Comparison of ENCODE assay signal across 8 cellular contexts in the genomic region with DNA sequence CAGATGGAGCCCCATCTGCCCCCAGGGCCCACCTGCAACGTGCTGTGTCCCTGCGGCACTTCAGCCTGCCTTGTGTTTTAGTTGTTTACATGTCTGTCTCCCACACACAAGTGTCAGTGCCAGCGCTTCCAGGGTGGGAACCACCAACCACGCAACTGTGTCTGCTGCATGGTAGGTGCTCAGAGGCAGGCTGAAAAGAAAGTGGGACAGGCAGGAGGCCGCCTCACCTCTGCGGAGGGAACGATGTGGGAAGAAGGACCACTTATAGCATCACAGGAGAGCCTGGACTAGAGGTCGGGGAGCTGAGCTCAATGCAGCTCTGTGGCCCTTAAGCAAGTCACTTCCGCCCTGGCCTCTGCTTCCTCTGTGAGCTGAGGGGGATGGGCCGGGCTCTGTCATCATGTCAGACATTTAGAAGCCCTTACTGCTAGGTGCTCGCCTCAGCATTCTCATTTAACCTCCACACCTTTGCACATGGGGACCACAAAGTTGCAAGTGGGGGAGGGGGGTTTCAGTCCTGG. TPM values are rescaled to one million over a fixed set of nuclear protein-coding genes. Genes with fewer than 3 reads are reported as not detected.
DNase-seq lines count a peak whose midpoint lies in the region; ATAC-seq, FAIRE-seq and TF ChIP-seq lines count a peak whose summit lies in the region.

No MANE protein-coding gene starts in this region.

- peaks cover 49% of the 10 kb centered on the region for H3K4me1 Mint-ChIP-seq in activated T-cell treated with anti-CD3 and anti-CD28 coated beads, Interleukin-2, amount 50 U/mL, for 72 hours (ENCODE audit: low read depth)

- H2AFZ ChIP-seq in hepatocyte: no peak overlapping the region

- TF ChIP-seq CTCF in hepatocyte (IDR thresholded peaks at IDR 0.05; ENCODE audit: poor library complexity): no peak

- no peaks in the 10 kb centered on the region for H3K27me3 Mint-ChIP-seq in activated T-cell treated with anti-CD3 and anti-CD28 coated beads, Interleukin-2, amount 50 U/mL, for 72 hours (ENCODE audit: low read depth)

- no peaks in the 10 kb centered on the region for H3K36me3 ChIP-seq in hepatocyte (replicated peaks; ENCODE audit: insufficient read depth, low read depth)

- H3K4me1 ChIP-seq in hepatocyte (ENCODE audit: insufficient read depth): peaks cover 26% of the 10 kb centered on the region

- peaks cover 62% of the 10 kb centered on the region for H3K79me2 ChIP-seq in hepatocyte

- H3K9me2 ChIP-seq in hepatocyte (replicated peaks; ENCODE audit: insufficient read depth): no peaks in the 10 kb centered on the region

- peak overlapping the region; percentile 91 for H3K4me3 Mint-ChIP-seq in activated T-cell treated with anti-CD3 and anti-CD28 coated beads, Interleukin-2, amount 50 U/mL, for 72 hours

- H3K4me2 ChIP-seq in hepatocyte: peak overlapping the region; percentile 20

- H4K20me1 ChIP-seq in hepatocyte (ENCODE audit: insufficient read depth, poor library complexity, severe bottlenecking): peaks cover 6% of the 10 kb centered on the region

- H3K36me3 Mint-ChIP-seq in activated T-cell treated with anti-CD3 and anti-CD28 coated beads, Interleukin-2, amount 50 U/mL, for 72 hours (ENCODE audit: insufficient read depth in 2 of 2): peaks cover 0 to 3% of the 10 kb centered on the region in 2 donors

- peak; percentile 81 to 83 for DNase-seq in NOMO-1 (lab: John Stamatoyannopoulos, UW; ENCODE audit: unreplicated experiment in 2 of 2)
- DNase-seq in activated T-cell treated with anti-CD3 and anti-CD28 coated beads, Interleukin-2, amount 50 U/mL, for 72 hours: peak; percentile 87 to 88
- no peak for DNase-seq in hepatocyte (ENCODE audit: low spot score)
- DNase-seq in stimulated activated CD4-positive, alpha-beta T cell treated with anti-CD3 and anti-CD28 coated beads, TNF-alpha, amount 100 ng/mL, for 1 hour (ENCODE audit: low read depth in 3 of 3, low spot score in 1 of 3): peak; percentile 35 to 61 (median 45)
- DNase-seq in HTR-8/SVneo (ENCODE audit: insufficient read length, low spot score): no peak
- DNase-seq in mesenteric fat pad (ENCODE audit: low spot score): no peak

- H3K9me3 ChIP-seq in hepatocyte (ENCODE audit: low read depth): no peaks in the 10 kb centered on the region

- no peak overlapping the region for H3K4me3 ChIP-seq in hepatocyte

- peak; percentile 91 to 95 for ATAC-seq in activated T-cell treated with anti-CD3 and anti-CD28 coated beads, Interleukin-2, amount 50 U/mL, for 72 hours (replicated peaks in 1 of 2)
- ATAC-seq in GM19455 (IDR thresholded peaks at IDR 0.05; ENCODE audit: unreplicated experiment): no peak

- WGBS in hepatocyte (ENCODE audit: low lambda C conversion rate, missing lambda C conversion rate): 79% methylated on average over 10 of the region's 11 CpGs

- no peak for FAIRE-seq in HTR-8/SVneo (lab: Jason Lieb, UNC)

- TF ChIP-seq POLR2A in GM10847 (IDR thresholded peaks at IDR 0.05; ENCODE audit: extremely low read depth, insufficient read length): peak; percentile 25

- no peaks in the 10 kb centered on the region for H3K27me3 ChIP-seq in hepatocyte

- H3K9me3 Mint-ChIP-seq in activated T-cell treated with anti-CD3 and anti-CD28 coated beads, Interleukin-2, amount 50 U/mL, for 72 hours: no peaks in the 10 kb centered on the region

- peak overlapping the region; percentile 71 for H3K27ac ChIP-seq in hepatocyte

- peak overlapping the region; percentile 99 for H3K27ac Mint-ChIP-seq in activated T-cell treated with anti-CD3 and anti-CD28 coated beads, Interleukin-2, amount 50 U/mL, for 72 hours

RNA-seq across cellular contexts. Expression of a gene that starts 17.8 kb away (rescaled TPM):
- total RNA-seq in activated T-cell treated with anti-CD3 and anti-CD28 coated beads, Interleukin-2, amount 50 U/mL, for 72 hours: 10 to 100 TPM; 25.5 to 28.2 TPM
- total RNA-seq in hepatocyte (9.7 and 13.3 TPM in 2 replicates), mesenteric fat pad (24.4 TPM)
- 29.8 and 31.3 TPM in 2 replicates for polyA plus RNA-seq in hepatocyte

Comparison
In these comparisons a context has a peak if more than half of its experiments do, and no peak if none do; other contexts are left out.
1. DNase-seq: peak in NOMO-1 (2 of 2), activated T-cell treated with anti-CD3 and anti-CD28 coated beads, Interleukin-2, amount 50 U/mL, for 72 hours (2 of 2) and stimulated activated CD4-positive, alpha-beta T cell treated with anti-CD3 and anti-CD28 coated beads, TNF-alpha, amount 100 ng/mL, for 1 hour (3 of 3); none in hepatocyte (single experiment), HTR-8/SVneo (single experiment) and mesenteric fat pad (single experiment).